Comparison of ENCODE assay signal across 9 cellular contexts in genomic region chr9:126420643-126421564, GRCh38.
A peak's percentile ranks its signal among the peaks of the same experiment; 100 is the strongest.
DNase-seq lines count a peak whose midpoint lies in the region; ATAC-seq and TF ChIP-seq lines count a peak whose summit lies in the region.
"Had no signal": no experiment of that assay in that cellular context is flagged by ENCODE, and none has a peak within 500 bp of the region (broad histone marks: within the 10 kb centered on the region; RNA-seq: fewer than 3 reads in every experiment).

No MANE protein-coding gene starts in this region.

- H3K23ac ChIP-seq in IMR-90 (ENCODE audit: low read depth, low read length): no peak overlapping the region

- H3K4me3 ChIP-seq in IMR-90 (ENCODE audit: insufficient read depth, low read depth, low read length) (no peak overlapping the region), thyroid gland (replicated peaks in 1 of 3) (no peak overlapping the region)

- H3K27me3 ChIP-seq in IMR-90 (ENCODE audit: control insufficient read depth, insufficient read depth, low read length): no peaks in the 10 kb centered on the region
- no peaks in the 10 kb centered on the region for H3K27me3 ChIP-seq in thyroid gland

- H3K9ac ChIP-seq in IMR-90 (ENCODE audit: low read depth, low read length): no peak overlapping the region

- DNase-seq in IMR-90: peak; percentile 58
- DNase-seq in NCI-H526 treated with DMSO at 0.1 percent for 48 hours (lab: John Stamatoyannopoulos, UW): peak; percentile 80
- DNase-seq in thyroid gland: peak; percentile 45 to 51
- DNase-seq in activated naive CD4-positive, alpha-beta T cell treated with Interleukin-2 at 50 U/mL for 16 hours: no peak
- DNase-seq: activated CD4-positive, alpha-beta memory T cell treated with anti-CD3 and anti-CD28 coated beads, Interleukin-2, amount 10 ng/mL, durations not matched to agents 7 days and 5 days; Right ventricle myocardium superior had no signal

- dilution Hi-C loops in IMR-90 (cut with HindIII; ENCODE audit: low sequenced_read_pairs, unreplicated experiment): no loop called here

- H3K36me3 ChIP-seq in IMR-90 (ENCODE audit: control insufficient read depth, insufficient read depth, low read length) (peaks cover 3% of the 10 kb centered on the region; the same call in 1 of the 2 replicates), thyroid gland (no peaks in the 10 kb centered on the region)

- H3K4ac ChIP-seq in IMR-90 (ENCODE audit: low read depth, low read length): no peak overlapping the region

- CTCF ChIA-PET in IMR-90 (lab: Yijun Ruan, JAX): no interaction called here

- no peak overlapping the region for H2AFZ ChIP-seq in IMR-90 (replicated peaks; ENCODE audit: low read length, poor library complexity)

- no peak overlapping the region for H3K4me2 ChIP-seq in IMR-90 (ENCODE audit: low read depth, low read length)

- TF ChIP-seq POLR2A in IMR-90 (IDR thresholded peaks at IDR 0.05; ENCODE audit: low read depth, low read length) (no peak), thyroid gland (IDR thresholded peaks at IDR 0.05) (no peak)

- BruUV-seq in IMR-90 (replicated peaks; lab: Mats Ljungman, UMichigan): no TSS peak

- no peak overlapping the region for H4K8ac ChIP-seq in IMR-90 (ENCODE audit: low read depth in 2 of 2, low read length in 2 of 2)

- in situ Hi-C loops in IMR-90 (cut with MboI; ENCODE audit: low sequenced_read_pairs): no loop called here

- no peak for TF ChIP-seq RAD21 in IMR-90 (IDR thresholded peaks at IDR 0.05; ENCODE audit: low read length)

- no peaks in the 10 kb centered on the region for H4K20me1 ChIP-seq in IMR-90 (ENCODE audit: insufficient read depth, low read length)

- no peak overlapping the region for H2AK9ac ChIP-seq in IMR-90 (replicated peaks; ENCODE audit: low read depth, low read length, poor library complexity)

- no peak overlapping the region for H4K5ac ChIP-seq in IMR-90 (ENCODE audit: low read depth, low read length)

- H2BK15ac ChIP-seq in IMR-90 (ENCODE audit: low read depth, low read length): no peak overlapping the region

- no peak overlapping the region for H2BK20ac ChIP-seq in IMR-90 (ENCODE audit: low read depth, low read length)

- POLR2A ChIA-PET in IMR-90 (lab: Charles Lee; ENCODE audit: unreplicated experiment): no interaction called here

- no peak overlapping the region for H2AK5ac ChIP-seq in IMR-90 (ENCODE audit: low read depth, low read length)

- ATAC-seq in IMR-90 (ENCODE audit: low read depth) (peak; percentile 59; the same call in 1 of the 2 replicates), HG02884 (IDR thresholded peaks at IDR 0.05; ENCODE audit: unreplicated experiment) (no peak), HG02938 (IDR thresholded peaks at IDR 0.05; ENCODE audit: unreplicated experiment) (no peak)

- H3K9me3 ChIP-seq in IMR-90 (ENCODE audit: control insufficient read depth, insufficient read depth, low read length): no peaks in the 10 kb centered on the region
- H3K9me3 ChIP-seq in thyroid gland: no peaks in the 10 kb centered on the region

- H3K79me1 ChIP-seq in IMR-90 (ENCODE audit: low read depth in 1 of 2, low read length in 2 of 2): no peaks in the 10 kb centered on the region

- no peak overlapping the region for H3K18ac ChIP-seq in IMR-90 (ENCODE audit: low read depth, low read length)

- no peak overlapping the region for H3K14ac ChIP-seq in IMR-90 (replicated peaks; ENCODE audit: low read depth, low read length)

- H3K27ac ChIP-seq in IMR-90 (ENCODE audit: insufficient read depth, low read length) (no peak overlapping the region), cingulate gyrus (ENCODE audit: low read depth, low read length) (peak overlapping the region; percentile 23), thyroid gland (peak overlapping the region; percentile 75 to 93 (median 84))

- 100% methylated on average over 4 of the region's 17 CpGs; no CpG with 5 or more reads in 1 of the 2 experiments for WGBS in IMR-90 (ENCODE audit: extremely low coverage in 2 of 2, insufficient read length in 1 of 2), 2 experiments
- 42 to 50% methylated on average over 16 of the region's 17 CpGs for WGBS in thyroid gland, 2 donors

- intact Hi-C loops in IMR-90 (cut with micrococcal nuclease) (no loop called here), thyroid gland (cut with DNase I) (no loop called here)

- no peaks in the 10 kb centered on the region for H3K9me1 ChIP-seq in IMR-90 (ENCODE audit: insufficient read depth, low read length)

- no peak for TF ChIP-seq CTCF in IMR-90 (conservative IDR thresholded peaks at IDR 0.05; ENCODE audit: low read depth, low read length)
- TF ChIP-seq CTCF in thyroid gland (IDR thresholded peaks at IDR 0.05): no peak

- no peak overlapping the region for H2BK120ac ChIP-seq in IMR-90 (ENCODE audit: low read depth, low read length)

- H4K91ac ChIP-seq in IMR-90 (ENCODE audit: insufficient read depth, low read depth, low read length): no peak overlapping the region

- no peak overlapping the region for H2BK5ac ChIP-seq in IMR-90 (ENCODE audit: low read depth, low read length, poor library complexity, severe bottlenecking)

- H3K4me1 ChIP-seq in IMR-90 (ENCODE audit: control insufficient read depth, insufficient read depth, low read length): no peaks in the 10 kb centered on the region
- H3K4me1 ChIP-seq in thyroid gland: peaks cover 35 to 42% of the 10 kb centered on the region in 2 donors

- no peak overlapping the region for H3K56ac ChIP-seq in IMR-90 (ENCODE audit: extremely low read depth, insufficient read depth, low read length)

TF ChIP-seq in IMR-90, 13 proteins besides CTCF, POLR2A, EP300 and RAD21:
- no peak for TF ChIP-seq MXI1 (IDR thresholded peaks at IDR 0.05; ENCODE audit: borderline replicate concordance, low read depth, low read length)
- 0 out of 2 replicates have a peak, but pooled peaks have one; percentile 9 for TF ChIP-seq CEBPB (IDR thresholded peaks at IDR 0.05; ENCODE audit: low read depth, low read length)
- peak; percentile 35 for TF ChIP-seq FOS (IDR thresholded peaks at IDR 0.05; ENCODE audit: low read depth, low read length)
- TF ChIP-seq MAZ (IDR thresholded peaks at IDR 0.05; ENCODE audit: borderline replicate concordance, low read depth, low read length): no peak
